In genomic region chr6:119186490-119186889, GRCh38 we compare ENCODE assay signal across 19 cellular contexts.
DNase-seq lines count a peak whose midpoint lies in the region; ATAC-seq, FAIRE-seq and TF ChIP-seq lines count a peak whose summit lies in the region.
"Had no signal": no experiment of that assay in that cellular context is flagged by ENCODE, and none has a peak within 500 bp of the region (broad histone marks: within the 10 kb centered on the region; RNA-seq: fewer than 3 reads in every experiment).

No MANE protein-coding gene starts in this region.

- no peaks in the 10 kb centered on the region for H3K79me2 ChIP-seq in HepG2 (ENCODE audit: insufficient read depth, low read length)

- POLR2A ChIA-PET in HepG2 (lab: Yijun Ruan, JAX): no interaction called here
- POLR2A ChIA-PET in WTC11 (lab: Charles Lee): no interaction called here

- no peak overlapping the region for H2AFZ ChIP-seq in HepG2 (ENCODE audit: low read length)

- peaks cover 27% of the 10 kb centered on the region for H3K4me1 Mint-ChIP-seq in WTC11
- H3K4me1 Mint-ChIP-seq: CD14-positive monocyte had no signal

- no peak overlapping the region for H3K4me3 Mint-ChIP-seq in WTC11
- H3K4me3 Mint-ChIP-seq: CD14-positive monocyte; CD4-positive, alpha-beta memory T cell; IgD-negative memory B cell had no signal

- no peaks in the 10 kb centered on the region for H3K9me3 ChIP-seq in HepG2 (ENCODE audit: low read length)
- H3K9me3 ChIP-seq in right lobe of liver: no peaks in the 10 kb centered on the region
- H3K9me3 ChIP-seq in spleen: no peaks in the 10 kb centered on the region

- in situ Hi-C loops in HepG2 (cut with HindIII; ENCODE audit: extremely low pct_ligation_motif_present, low pct_unique_long_range_greater_than_20kb): no loop called here

- no TSS peak for BruUV-seq in HepG2 (replicated peaks; lab: Mats Ljungman, UMichigan)

- no peak for TF ChIP-seq POLR2A in HepG2 (IDR thresholded peaks at IDR 0.05; ENCODE audit: insufficient read depth in 1 of 2, low read depth in 2 of 2, low read length in 2 of 2)
- TF ChIP-seq POLR2A in right lobe of liver (IDR thresholded peaks at IDR 0.05): no peak
- TF ChIP-seq POLR2A in spleen (IDR thresholded peaks at IDR 0.05): no peak

- H3K9me3 Mint-ChIP-seq in WTC11: peaks cover 8% of the 10 kb centered on the region; the same call in 1 of the 2 replicates
- H3K9me3 Mint-ChIP-seq: CD4-positive, alpha-beta memory T cell had no signal

- CTCF ChIA-PET in HepG2 (lab: Yijun Ruan, JAX; ENCODE audit: low intra/inter-chr PET ratio, low total read pairs) (no interaction called here), WTC11 (lab: Charles Lee) (interaction anchor here (0.9 kb wide), 1 partner anchor 23 kb away, joined by 4 read pairs; no protein-coding TSS in a partner anchor)

- no peak overlapping the region for H3K27ac Mint-ChIP-seq in WTC11
- H3K27ac Mint-ChIP-seq: CD4-positive, alpha-beta memory T cell; IgD-negative memory B cell had no signal

- H3K27me3 Mint-ChIP-seq in WTC11 (ENCODE audit: low read depth): no peaks in the 10 kb centered on the region
- H3K27me3 Mint-ChIP-seq: CD4-positive, alpha-beta memory T cell; IgD-negative memory B cell had no signal

- H3K27ac ChIP-seq in HepG2 (ENCODE audit: extremely low read length, insufficient read depth, low read length) (no peak overlapping the region), right lobe of liver (no peak overlapping the region), spleen (no peak overlapping the region)
- H3K27ac ChIP-seq: BLaER1 had no signal

- intact Hi-C loops in HepG2 (cut with micrococcal nuclease; ENCODE audit: unreplicated experiment) (loop anchor here (5.0 kb wide), 1 partner anchor 59 kb away; no protein-coding TSS in a partner anchor), right lobe of liver (cut with DNase I) (no loop called here), spleen (cut with DNase I; ENCODE audit: low total_unique reads) (no loop called here)

- H3K36me3 ChIP-seq in HepG2 (replicated peaks in 1 of 2; ENCODE audit: control insufficient read depth in 1 of 2, insufficient read depth in 2 of 2, low read length in 2 of 2): peaks cover 33 to 94% of the 10 kb centered on the region in 2 experiments
- peaks cover 6 to 57% (median 29%) of the 10 kb centered on the region in 4 donors for H3K36me3 ChIP-seq in right lobe of liver
- H3K36me3 ChIP-seq in spleen: peaks cover 0 to 93% (median 25%) of the 10 kb centered on the region in 6 donors

- H3K9ac ChIP-seq in HepG2 (ENCODE audit: insufficient read depth, low read depth, low read length): no peak overlapping the region
- H3K9ac ChIP-seq: BLaER1 had no signal

- H3K36me3 Mint-ChIP-seq in WTC11: peaks cover 5% of the 10 kb centered on the region; the same call in 1 of the 2 replicates

- DNase-seq in HepG2 (ENCODE audit: low spot score) (no peak), right lobe of liver (no peak), WTC11 (ENCODE audit: low spot score) (no peak), iPS-NIHi11 (ENCODE audit: low spot score) (peak; percentile 7), spleen (peak; percentile 36), islet precursor cell (no peak)
- DNase-seq in activated T-cell treated with anti-CD3 and anti-CD28 coated beads, Interleukin-2, amount 50 U/mL, for 48 hours: no peak
- DNase-seq in activated CD8-positive, alpha-beta memory T cell treated with anti-CD3 and anti-CD28 coated beads for 24 hours: no peak
- DNase-seq: 8988T; CD4-positive, alpha-beta memory T cell; DMS153; DMS79; GF-D8; HCEC 1CT had no signal

- no peak overlapping the region for H3K4me3 ChIP-seq in HepG2 (replicated peaks in 1 of 3; ENCODE audit: insufficient read depth in 1 of 3, low read depth in 2 of 3, low read length in 3 of 3)
- no peak overlapping the region for H3K4me3 ChIP-seq in right lobe of liver
- no peak overlapping the region for H3K4me3 ChIP-seq in spleen
- H3K4me3 ChIP-seq: BLaER1 had no signal

- no peaks in the 10 kb centered on the region for H4K20me1 ChIP-seq in HepG2 (ENCODE audit: insufficient read depth, low read length)
- H4K20me1 ChIP-seq: BLaER1 had no signal

- H3K4me1 ChIP-seq in HepG2 (ENCODE audit: insufficient read depth, low read length) (no peaks in the 10 kb centered on the region), right lobe of liver (no peaks in the 10 kb centered on the region), spleen (no peaks in the 10 kb centered on the region)

- TF ChIP-seq EP300 in HepG2 (IDR thresholded peaks at IDR 0.05; ENCODE audit: low read depth in 2 of 2, low read length in 2 of 2): no peak
- TF ChIP-seq EP300 in HepG2 (CRISPR knock-in tag; IDR thresholded peaks at IDR 0.05; ENCODE audit: borderline replicate concordance): no peak

- H3K27me3 ChIP-seq in HepG2 (ENCODE audit: control insufficient read depth in 1 of 2, insufficient read depth in 2 of 2, low read length in 2 of 2) (no peaks in the 10 kb centered on the region), right lobe of liver (no peaks in the 10 kb centered on the region), spleen (replicated peaks in 1 of 7) (no peaks in the 10 kb centered on the region)
- H3K27me3 ChIP-seq: BLaER1 had no signal

- no peak overlapping the region for H3K4me2 ChIP-seq in HepG2 (ENCODE audit: low read depth, low read length)
- H3K4me2 ChIP-seq: BLaER1 had no signal

- whole genome bisulfite sequencing in HepG2 (ENCODE audit: low lambda C conversion rate): 100% methylated on average over 5 of the region's 5 CpGs
- WGBS in right lobe of liver (ENCODE audit: insufficient coverage, low coverage, low lambda C conversion rate, missing lambda C conversion rate): 85% methylated on average over 4 of the region's 5 CpGs
- WGBS in spleen, 5 donors: 94 to 97% (median 95%) methylated on average over 5 of the region's 5 CpGs

- ATAC-seq in HepG2 (peak; percentile 27), right lobe of liver (no peak), WTC11 (peak; percentile 78)

- FAIRE-seq in HepG2 (lab: Jason Lieb, UNC): no peak
- FAIRE-seq: H1, HTR-8/SVneo had no signal

- no peak for TF ChIP-seq CTCF in HepG2 (CRISPR knock-in tag; IDR thresholded peaks at IDR 0.05)
- TF ChIP-seq CTCF in right lobe of liver (IDR thresholded peaks at IDR 0.05): no peak
- no peak for TF ChIP-seq CTCF in WTC11 (IDR thresholded peaks at IDR 0.05)
- TF ChIP-seq CTCF in spleen (IDR thresholded peaks at IDR 0.05 in 8 of 11, conservative IDR thresholded peaks at IDR 0.05 in 3 of 11): no peak

- TF ChIP-seq RAD21 in HepG2 (CRISPR knock-in tag; IDR thresholded peaks at IDR 0.05): no peak

TF ChIP-seq in HepG2, 621 proteins besides CTCF, POLR2A, EP300 and RAD21:
- peak; percentile 95 for TF ChIP-seq RBM22 (optimal IDR thresholded peaks at IDR 0.05; ENCODE audit: low read length)
- TF ChIP-seq HIC2 (CRISPR knock-in tag; IDR thresholded peaks at IDR 0.05; ENCODE audit: low read depth): no peak

TF ChIP-seq in WTC11, 78 proteins besides CTCF, POLR2A, EP300 and RAD21 (continues in another document):
- TF ChIP-seq ZNF232 (CRISPR knock-in tag; IDR thresholded peaks at IDR 0.05) (no peak), USF1 (CRISPR knock-in tag; IDR thresholded peaks at IDR 0.05) (no peak), USF2 (CRISPR knock-in tag; IDR thresholded peaks at IDR 0.05) (no peak), OVOL2 (CRISPR knock-in tag; IDR thresholded peaks at IDR 0.05; ENCODE audit: borderline replicate concordance) (no peak), NR1H2 (CRISPR knock-in tag; IDR thresholded peaks at IDR 0.05) (no peak), GABPB1 (CRISPR knock-in tag; IDR thresholded peaks at IDR 0.05) (no peak), PRDM15 (CRISPR knock-in tag; IDR thresholded peaks at IDR 0.05) (no peak), ZMAT4 (CRISPR knock-in tag; IDR thresholded peaks at IDR 0.05) (no peak), GRHL2 (CRISPR knock-in tag; IDR thresholded peaks at IDR 0.05; ENCODE audit: insufficient replicate concordance, severe bottlenecking) (no peak)

Comparison
In these comparisons a context has a peak if more than half of its experiments do, and no peak if none do; other contexts are left out.
1. ATAC-seq: peak in HepG2 (single experiment) and WTC11 (single experiment); none in right lobe of liver (0 of 4).
2. DNase-seq: peak in iPS-NIHi11 (single experiment) and spleen (single experiment); none in HepG2 (single experiment), right lobe of liver (0 of 3), WTC11 (single experiment), islet precursor cell (single experiment), activated T-cell treated with anti-CD3 and anti-CD28 coated beads, Interleukin-2, amount 50 U/mL, for 48 hours (0 of 2) and activated CD8-positive, alpha-beta memory T cell treated with anti-CD3 and anti-CD28 coated beads for 24 hours (single experiment).